In the genomic region with DNA sequence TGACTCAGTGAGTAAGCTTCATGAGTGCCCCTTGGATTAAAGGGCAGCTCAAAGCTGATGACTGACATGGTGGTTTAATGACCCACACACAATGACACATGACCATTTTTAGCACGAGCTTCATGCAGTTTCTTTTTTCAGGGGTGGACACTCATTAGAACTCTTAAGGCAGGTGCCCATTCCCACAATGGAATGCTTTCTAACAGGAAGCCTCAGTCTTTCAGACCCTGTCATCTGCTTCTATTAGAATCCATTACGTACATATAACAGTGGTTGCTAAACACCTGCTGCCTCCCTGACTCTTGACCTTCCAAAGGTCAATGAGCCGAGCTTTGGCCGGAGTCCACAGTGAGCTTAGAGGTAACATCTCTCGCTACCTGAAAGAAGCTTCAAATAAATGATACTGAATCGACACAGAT, we compare ENCODE assay signal across 10 cellular contexts. TPM values are rescaled to one million over a fixed set of nuclear protein-coding genes. Genes with fewer than 3 reads are reported as not detected.
DNase-seq lines count a peak whose midpoint lies in the region; ATAC-seq, FAIRE-seq and TF ChIP-seq lines count a peak whose summit lies in the region.
"Had no signal": no experiment of that assay in that cellular context is flagged by ENCODE, and none has a peak within 500 bp of the region (broad histone marks: within the 10 kb centered on the region; RNA-seq: fewer than 3 reads in every experiment).

No MANE protein-coding gene starts in this region.

- TF ChIP-seq RAD21 in HepG2 (CRISPR knock-in tag; IDR thresholded peaks at IDR 0.05): no peak

- H4K20me1 ChIP-seq in astrocyte (ENCODE audit: insufficient read depth, low read length) (no peaks in the 10 kb centered on the region), HepG2 (ENCODE audit: insufficient read depth, low read length) (no peaks in the 10 kb centered on the region)

- POLR2A ChIA-PET in HepG2 (lab: Yijun Ruan, JAX): no interaction called here

- peak overlapping the region; percentile 68 for H3K9ac ChIP-seq in astrocyte (ENCODE audit: low read length)
- H3K9ac ChIP-seq in HepG2 (ENCODE audit: insufficient read depth, low read depth, low read length): no peak overlapping the region

- H3K36me3 Mint-ChIP-seq in astrocyte (ENCODE audit: low read depth, unreplicated experiment): no peaks in the 10 kb centered on the region
- H3K36me3 Mint-ChIP-seq: activated naive CD8-positive, alpha-beta T cell treated with anti-CD3 and anti-CD28 coated beads, Interleukin-2, amount 10 ng/mL, durations not matched to agents 7 days and 5 days had no signal

- no peaks in the 10 kb centered on the region for H3K27me3 ChIP-seq in astrocyte (ENCODE audit: insufficient read depth, low read length)
- peaks cover 2 to 3% of the 10 kb centered on the region in 2 experiments; a peak in 1 of 5 replicates for H3K27me3 ChIP-seq in HepG2 (ENCODE audit: control insufficient read depth in 1 of 2, insufficient read depth in 2 of 2, low read length in 2 of 2)

- no peaks in the 10 kb centered on the region for H3K27me3 Mint-ChIP-seq in astrocyte (ENCODE audit: low read depth, unreplicated experiment)

- under 1% methylated on average over 6 of the region's 6 CpGs for WGBS in HepG2 (ENCODE audit: low lambda C conversion rate)

- peaks cover 23% of the 10 kb centered on the region for H3K4me1 Mint-ChIP-seq in astrocyte (ENCODE audit: low read depth, unreplicated experiment)

- H3K27ac Mint-ChIP-seq in astrocyte (ENCODE audit: unreplicated experiment): no peak overlapping the region
- H3K27ac Mint-ChIP-seq: activated naive CD8-positive, alpha-beta T cell treated with anti-CD3 and anti-CD28 coated beads, Interleukin-2, amount 10 ng/mL, durations not matched to agents 7 days and 5 days had no signal

- peaks cover 37% of the 10 kb centered on the region for H3K4me1 ChIP-seq in astrocyte (ENCODE audit: insufficient read depth, low read length)
- H3K4me1 ChIP-seq in HepG2 (ENCODE audit: insufficient read depth, low read length): peaks cover 35% of the 10 kb centered on the region

- TF ChIP-seq EP300 in HepG2 (IDR thresholded peaks at IDR 0.05; ENCODE audit: low read depth in 2 of 2, low read length in 2 of 2) (no peak), HepG2 (CRISPR knock-in tag; IDR thresholded peaks at IDR 0.05; ENCODE audit: borderline replicate concordance) (no peak)

- no peak overlapping the region for H3K4me3 Mint-ChIP-seq in astrocyte (ENCODE audit: unreplicated experiment)
- H3K4me3 Mint-ChIP-seq: activated naive CD8-positive, alpha-beta T cell treated with anti-CD3 and anti-CD28 coated beads, Interleukin-2, amount 10 ng/mL, durations not matched to agents 7 days and 5 days; neural crest cell had no signal

- FAIRE-seq in astrocyte (lab: Jason Lieb, UNC) (no peak), HepG2 (lab: Jason Lieb, UNC) (no peak)

- H2AFZ ChIP-seq in astrocyte (ENCODE audit: low read depth, low read length): no peak overlapping the region
- H2AFZ ChIP-seq in HepG2 (ENCODE audit: low read length): no peak overlapping the region

- in situ Hi-C loops in HepG2 (cut with HindIII; ENCODE audit: extremely low pct_ligation_motif_present, low pct_unique_long_range_greater_than_20kb): no loop called here

- H3K9me3 ChIP-seq in astrocyte (ENCODE audit: insufficient read depth, low read depth, low read length): no peaks in the 10 kb centered on the region
- no peaks in the 10 kb centered on the region for H3K9me3 ChIP-seq in HepG2 (ENCODE audit: low read length)

- no peaks in the 10 kb centered on the region for H3K9me3 Mint-ChIP-seq in astrocyte (ENCODE audit: unreplicated experiment)
- H3K9me3 Mint-ChIP-seq: activated naive CD8-positive, alpha-beta T cell treated with anti-CD3 and anti-CD28 coated beads, Interleukin-2, amount 10 ng/mL, durations not matched to agents 7 days and 5 days; neural crest cell had no signal

- TF ChIP-seq CTCF in astrocyte (IDR thresholded peaks at IDR 0.05; ENCODE audit: insufficient read depth, low read depth, low read length) (no peak), HepG2 (CRISPR knock-in tag; IDR thresholded peaks at IDR 0.05) (no peak)

- peak; percentile 26; the same call in 2 of the 3 replicates for ATAC-seq in HepG2
- no peak for ATAC-seq in GM19328 (IDR thresholded peaks at IDR 0.05; ENCODE audit: unreplicated experiment)
- ATAC-seq in GM18870 (IDR thresholded peaks at IDR 0.05; ENCODE audit: unreplicated experiment): no peak

- H3K4me3 ChIP-seq in astrocyte (ENCODE audit: insufficient read depth, low read depth, low read length) (no peak overlapping the region), HepG2 (replicated peaks in 1 of 3; ENCODE audit: insufficient read depth in 1 of 3, low read depth in 2 of 3, low read length in 3 of 3) (no peak overlapping the region)

- H3K79me2 ChIP-seq in astrocyte (ENCODE audit: insufficient read depth, low read length): no peaks in the 10 kb centered on the region
- no peaks in the 10 kb centered on the region for H3K79me2 ChIP-seq in HepG2 (ENCODE audit: insufficient read depth, low read length)

- H3K36me3 ChIP-seq in astrocyte (ENCODE audit: insufficient read depth, low read length) (no peaks in the 10 kb centered on the region), HepG2 (replicated peaks in 1 of 2; ENCODE audit: control insufficient read depth in 1 of 2, insufficient read depth in 2 of 2, low read length in 2 of 2) (no peaks in the 10 kb centered on the region)

- BruUV-seq in HepG2 (replicated peaks; lab: Mats Ljungman, UMichigan): no TSS peak

- TF ChIP-seq POLR2A in HepG2 (IDR thresholded peaks at IDR 0.05; ENCODE audit: insufficient read depth in 1 of 2, low read depth in 2 of 2, low read length in 2 of 2): no peak

- DNase-seq in MV-4-11 (lab: John Stamatoyannopoulos, UW): peak; percentile 21
- peak; percentile 60 for DNase-seq in astrocyte (ENCODE audit: low read depth)
- peak; percentile 27 for DNase-seq in HepG2 (ENCODE audit: low spot score)
- no peak for DNase-seq in nucleus accumbens (lab: John Stamatoyannopoulos, UW)
- DNase-seq: activated naive CD8-positive, alpha-beta T cell treated with anti-CD3 and anti-CD28 coated beads, Interleukin-2, amount 10 ng/mL, durations not matched to agents 7 days and 5 days; Kasumi-1 had no signal

- CTCF ChIA-PET in HepG2 (lab: Yijun Ruan, JAX; ENCODE audit: low intra/inter-chr PET ratio, low total read pairs): interaction anchor here (3.7 kb wide), 1 partner anchor 68 kb away, joined by 66 read pairs; no protein-coding TSS in a partner anchor

- peak overlapping the region; percentile 89 for H3K27ac ChIP-seq in astrocyte (ENCODE audit: low read depth, low read length)
- no peak overlapping the region for H3K27ac ChIP-seq in HepG2 (ENCODE audit: extremely low read length, insufficient read depth, low read length)
- peak overlapping the region; percentile 84 for H3K27ac ChIP-seq in temporal lobe (ENCODE audit: low read depth, low read length)

- intact Hi-C loops in HepG2 (cut with micrococcal nuclease; ENCODE audit: unreplicated experiment): loop anchor here (2.0 kb wide), 1 partner anchor 283 kb away; a partner anchor contains a TSS

- peak overlapping the region; percentile 76 for H3K4me2 ChIP-seq in astrocyte (ENCODE audit: low read length)
- H3K4me2 ChIP-seq in HepG2 (ENCODE audit: low read depth, low read length): peak overlapping the region; percentile 1

RNA-seq across cellular contexts. Expression of gene AKNAD1, which starts 27.4 kb away (rescaled TPM):
- total RNA-seq in astrocyte: not detected in 2 replicates
- not detected in 2 replicates for total RNA-seq in HepG2 (2016; rRNA removed; fragmentation: Illumina TruSeq; extraction: Trizol)
- not detected in 2 replicates for total RNA-seq in HepG2 (2016; cell fraction: cytosol; rRNA removed; fragmentation: Illumina TruSeq; extraction: Trizol; ENCODE audit: low read depth)
- total RNA-seq in HepG2 (2016; cell fraction: insoluble cytoplasmic fraction; rRNA removed; fragmentation: Illumina TruSeq; extraction: Trizol): not detected in 2 replicates
- total RNA-seq in HepG2 (2016; cell fraction: membrane; rRNA removed; fragmentation: Illumina TruSeq; extraction: Trizol): not detected in 2 replicates
- not detected in 2 replicates for total RNA-seq in HepG2 (2016; cell fraction: nucleus; rRNA removed; fragmentation: Illumina TruSeq; extraction: Trizol)
- not detected in 2 replicates for polyA plus RNA-seq in HepG2 (2011; rRNA removed)
- polyA plus RNA-seq in HepG2 (2011; cell fraction: cytosol; rRNA removed): not detected in 2 replicates
- polyA plus RNA-seq in HepG2 (2011; cell fraction: nucleus; rRNA removed): not detected in 2 replicates
- not detected in 2 replicates for polyA plus RNA-seq in HepG2 (2012)
- not detected in 2 replicates for polyA plus RNA-seq in HepG2 (2016; cell fraction: cytosol; fragmentation: Illumina TruSeq; extraction: Trizol; ENCODE audit: low read depth)
- polyA plus RNA-seq in HepG2 (2016; cell fraction: insoluble cytoplasmic fraction; fragmentation: Illumina TruSeq; extraction: Trizol; ENCODE audit: low read depth): not detected in 2 replicates
- not detected in 2 replicates for polyA plus RNA-seq in HepG2 (2016; cell fraction: membrane; fragmentation: Illumina TruSeq; extraction: Trizol; ENCODE audit: low read depth)
- polyA plus RNA-seq in HepG2 (2016; cell fraction: nucleus; fragmentation: Illumina TruSeq; extraction: Trizol; ENCODE audit: insufficient read depth, low read depth): not detected in 2 replicates
- polyA minus RNA-seq in HepG2 (2011; rRNA and poly(A)+ RNA removed; ENCODE audit: low replicate concordance): 0.09 TPM in 1 of 2 replicates, not detected in the other
- not detected in 2 replicates for polyA minus RNA-seq in HepG2 (2011; cell fraction: cytosol; rRNA and poly(A)+ RNA removed)
- 1.0 TPM in 1 of 2 replicates, not detected in the other for polyA minus RNA-seq in HepG2 (2011; cell fraction: nucleus; rRNA and poly(A)+ RNA removed)
- total RNA-seq in temporal lobe: 3.0 TPM
- total RNA-seq: activated naive CD8-positive, alpha-beta T cell treated with anti-CD3 and anti-CD28 coated beads, Interleukin-2, amount 10 ng/mL, durations not matched to agents 7 days and 5 days had no signal

RNA-seq across cellular contexts. Expression of gene GPSM2, which starts 47.3 kb away (rescaled TPM):
- total RNA-seq in astrocyte: 2.8 and 3.1 TPM in 2 replicates
- 24.8 and 26.4 TPM in 2 replicates for total RNA-seq in HepG2 (2016; rRNA removed; fragmentation: Illumina TruSeq; extraction: Trizol)
- 13.7 and 15.4 TPM in 2 replicates for total RNA-seq in HepG2 (2016; cell fraction: cytosol; rRNA removed; fragmentation: Illumina TruSeq; extraction: Trizol; ENCODE audit: low read depth)
- total RNA-seq in HepG2 (2016; cell fraction: insoluble cytoplasmic fraction; rRNA removed; fragmentation: Illumina TruSeq; extraction: Trizol): 24.3 and 29.3 TPM in 2 replicates
- 23.4 and 25.5 TPM in 2 replicates for total RNA-seq in HepG2 (2016; cell fraction: membrane; rRNA removed; fragmentation: Illumina TruSeq; extraction: Trizol)
- 10.7 and 16.0 TPM in 2 replicates for total RNA-seq in HepG2 (2016; cell fraction: nucleus; rRNA removed; fragmentation: Illumina TruSeq; extraction: Trizol)
- polyA plus RNA-seq in HepG2 (2011; rRNA removed): 6.0 and 7.7 TPM in 2 replicates
- polyA plus RNA-seq in HepG2 (2011; cell fraction: cytosol; rRNA removed): 4.2 and 5.3 TPM in 2 replicates
- polyA plus RNA-seq in HepG2 (2011; cell fraction: nucleus; rRNA removed): 2.2 and 3.7 TPM in 2 replicates
- 4.7 and 9.4 TPM in 2 replicates for polyA plus RNA-seq in HepG2 (2012)
- polyA plus RNA-seq in HepG2 (2016; cell fraction: cytosol; fragmentation: Illumina TruSeq; extraction: Trizol; ENCODE audit: low read depth): 6.2 and 7.5 TPM in 2 replicates
- 20.3 and 21.7 TPM in 2 replicates for polyA plus RNA-seq in HepG2 (2016; cell fraction: insoluble cytoplasmic fraction; fragmentation: Illumina TruSeq; extraction: Trizol; ENCODE audit: low read depth)
- polyA plus RNA-seq in HepG2 (2016; cell fraction: membrane; fragmentation: Illumina TruSeq; extraction: Trizol; ENCODE audit: low read depth): 13.4 and 14.7 TPM in 2 replicates
- polyA plus RNA-seq in HepG2 (2016; cell fraction: nucleus; fragmentation: Illumina TruSeq; extraction: Trizol; ENCODE audit: insufficient read depth, low read depth): 8.5 and 10.3 TPM in 2 replicates
- 6.8 and 30.4 TPM in 2 replicates for polyA minus RNA-seq in HepG2 (2011; rRNA and poly(A)+ RNA removed; ENCODE audit: low replicate concordance)
- 8.4 and 11.8 TPM in 2 replicates for polyA minus RNA-seq in HepG2 (2011; cell fraction: cytosol; rRNA and poly(A)+ RNA removed)
- polyA minus RNA-seq in HepG2 (2011; cell fraction: nucleus; rRNA and poly(A)+ RNA removed): 7.2 and 10.9 TPM in 2 replicates
- 52.6 TPM for total RNA-seq in temporal lobe

Comparison
In these comparisons a context has a peak if more than half of its experiments do, and no peak if none do; other contexts are left out.
1. DNase-seq: peak in MV-4-11 (single experiment), astrocyte (single experiment) and HepG2 (single experiment); none in nucleus accumbens (0 of 56).